8 cellular contexts compared by ENCODE assay signal in the genomic region with DNA sequence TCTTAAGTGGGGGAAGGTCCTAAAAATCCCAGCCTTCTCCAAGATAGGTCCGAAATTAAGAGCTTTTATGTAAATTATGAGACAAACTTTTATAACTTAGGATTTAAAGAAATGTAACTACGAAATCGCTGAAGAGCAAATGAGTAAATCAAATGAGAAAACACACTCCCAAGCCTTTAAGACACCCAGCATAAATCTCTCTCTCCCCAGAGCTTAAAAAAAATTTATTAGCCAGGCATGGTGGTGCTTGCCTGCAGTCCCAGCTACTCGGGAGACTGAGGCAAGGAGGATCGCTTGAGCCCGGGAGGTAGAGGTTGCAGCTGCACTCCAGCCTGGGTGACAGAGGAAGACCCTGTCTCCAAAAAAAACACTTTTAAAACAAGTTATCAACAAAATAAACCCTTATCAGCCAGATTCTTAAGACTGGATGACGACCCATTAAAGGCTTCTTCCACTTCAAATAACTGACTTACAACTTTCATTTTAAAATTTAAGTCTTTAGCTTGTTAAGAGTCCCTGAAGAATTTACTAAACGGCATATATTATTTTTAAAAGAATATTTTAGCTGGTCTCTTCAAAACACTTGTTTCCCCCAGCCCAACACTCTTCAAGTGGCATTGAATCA. TPM values are rescaled to one million over a fixed set of nuclear protein-coding genes. Genes with fewer than 3 reads are reported as not detected.
DNase-seq lines count a peak whose midpoint lies in the region; ATAC-seq and TF ChIP-seq lines count a peak whose summit lies in the region.

No MANE protein-coding gene starts in this region.

- H3K27me3 Mint-ChIP-seq in stimulated activated naive CD8-positive, alpha-beta T cell treated with anti-CD3 and anti-CD28 coated beads, Interleukin-15, Interleukin-2, amounts not matched to agents 100 ng/mL and 50 ng/mL, for 24 hours: no peaks in the 10 kb centered on the region
- H3K27me3 Mint-ChIP-seq in mesothelial cell of epicardium (ENCODE audit: low read depth): no peaks in the 10 kb centered on the region

- TF ChIP-seq CTCF in mammary epithelial cell (conservative IDR thresholded peaks at IDR 0.05 in 1 of 2, IDR thresholded peaks at IDR 0.05 in 1 of 2; ENCODE audit: extremely low read depth in 1 of 2, insufficient read depth in 1 of 2, low read depth in 1 of 2, low read length in 2 of 2): no peak
- no peak for TF ChIP-seq CTCF in mesothelial cell of epicardium (IDR thresholded peaks at IDR 0.05; ENCODE audit: unreplicated experiment)

- WGBS in mammary epithelial cell (ENCODE audit: low coverage, missing lambda C conversion rate): 23% methylated on average over 8 of the region's 8 CpGs

- H3K27ac Mint-ChIP-seq in stimulated activated naive CD8-positive, alpha-beta T cell treated with anti-CD3 and anti-CD28 coated beads, Interleukin-15, Interleukin-2, amounts not matched to agents 100 ng/mL and 50 ng/mL, for 24 hours: peak overlapping the region; percentile 87
- peak overlapping the region; percentile 90 for H3K27ac Mint-ChIP-seq in mesothelial cell of epicardium

- H3K9me3 Mint-ChIP-seq in stimulated activated naive CD8-positive, alpha-beta T cell treated with anti-CD3 and anti-CD28 coated beads, Interleukin-15, Interleukin-2, amounts not matched to agents 100 ng/mL and 50 ng/mL, for 24 hours: no peaks in the 10 kb centered on the region
- no peaks in the 10 kb centered on the region for H3K9me3 Mint-ChIP-seq in mesothelial cell of epicardium

- peaks cover 60% of the 10 kb centered on the region for H3K4me1 Mint-ChIP-seq in stimulated activated naive CD8-positive, alpha-beta T cell treated with anti-CD3 and anti-CD28 coated beads, Interleukin-15, Interleukin-2, amounts not matched to agents 100 ng/mL and 50 ng/mL, for 24 hours (ENCODE audit: low read depth)
- peaks cover 39% of the 10 kb centered on the region for H3K4me1 Mint-ChIP-seq in mesothelial cell of epicardium

- peaks cover 4% of the 10 kb centered on the region for H3K4me1 ChIP-seq in mammary epithelial cell (ENCODE audit: insufficient read depth, low read length)

- CTCF ChIA-PET in mammary epithelial cell (lab: Charles Lee; ENCODE audit: low non-redundant PET): interaction anchor here (0.6 to 0.7 kb wide), 2 partner anchors 49 to 65 kb away, joined by 4 to 9 read pairs; no protein-coding TSS in a partner anchor

- H3K9me3 ChIP-seq in mammary epithelial cell (replicated peaks; ENCODE audit: insufficient read depth, low read length): no peaks in the 10 kb centered on the region

- no peak overlapping the region for H2AFZ ChIP-seq in mammary epithelial cell (ENCODE audit: low read depth, low read length)

- peaks cover 16% of the 10 kb centered on the region for H3K36me3 ChIP-seq in mammary epithelial cell (ENCODE audit: insufficient read depth, low read length)

- DNase-seq in stimulated activated naive CD8-positive, alpha-beta T cell treated with anti-CD3 and anti-CD28 coated beads, Interleukin-15, Interleukin-2, amounts not matched to agents 100 U/mL and 50 U/mL, for 24 hours: no peak
- DNase-seq in mammary epithelial cell (no peak), mesothelial cell of epicardium (ENCODE audit: low spot score in 2 of 2, unreplicated experiment in 2 of 2) (no peak), activated gamma-delta T cell treated with Interleukin-2 at 50 U/mL for 16 hours (no peak), GDM1 (lab: John Stamatoyannopoulos, UW) (no peak), T-helper 9 cell (no peak), NCI-H748 (lab: John Stamatoyannopoulos, UW; ENCODE audit: unreplicated experiment) (no peak)

- dilution Hi-C loops in mammary epithelial cell (cut with HindIII; ENCODE audit: low sequenced_read_pairs): no loop called here

- H3K79me2 ChIP-seq in mammary epithelial cell (ENCODE audit: insufficient read depth, low read length): peaks cover 80% of the 10 kb centered on the region

- H3K27ac ChIP-seq in mammary epithelial cell (ENCODE audit: insufficient read depth, low read depth, low read length): peak overlapping the region; percentile 47

- peak overlapping the region; percentile 87 for H3K4me2 ChIP-seq in mammary epithelial cell (ENCODE audit: insufficient read depth, low read depth, low read length)

- BruUV-seq in mammary epithelial cell (replicated peaks; lab: Mats Ljungman, UMichigan): no TSS peak

- peaks cover 56% of the 10 kb centered on the region for H3K36me3 Mint-ChIP-seq in stimulated activated naive CD8-positive, alpha-beta T cell treated with anti-CD3 and anti-CD28 coated beads, Interleukin-15, Interleukin-2, amounts not matched to agents 100 ng/mL and 50 ng/mL, for 24 hours (ENCODE audit: low read depth)
- H3K36me3 Mint-ChIP-seq in mesothelial cell of epicardium: peaks cover 10% of the 10 kb centered on the region

- intact Hi-C loops in mammary epithelial cell (cut with micrococcal nuclease): loop anchor here (5.0 kb wide), 1 partner anchor 188 kb away; no protein-coding TSS in a partner anchor

- in situ Hi-C loops in mammary epithelial cell (cut with MboI; ENCODE audit: low sequenced_read_pairs in 2 of 2): no loop called here

- H3K27me3 ChIP-seq in mammary epithelial cell (ENCODE audit: insufficient read depth, low read length): no peaks in the 10 kb centered on the region

- H3K9ac ChIP-seq in mammary epithelial cell (ENCODE audit: insufficient read depth, low read length): peak overlapping the region; percentile 43

- ATAC-seq in stimulated activated naive CD8-positive, alpha-beta T cell treated with anti-CD3 and anti-CD28 coated beads, Interleukin-15, Interleukin-2, amounts not matched to agents 100 U/mL and 50 U/mL, for 24 hours: no peak

- H3K4me3 ChIP-seq in mammary epithelial cell (replicated peaks in 1 of 3; ENCODE audit: insufficient read depth in 1 of 3, low read depth in 2 of 3, low read length in 3 of 3): peak overlapping the region; percentile 28 to 78 (median 59)

- peaks cover 11% of the 10 kb centered on the region for H4K20me1 ChIP-seq in mammary epithelial cell (ENCODE audit: insufficient read depth, low read length)

- H3K4me3 Mint-ChIP-seq in stimulated activated naive CD8-positive, alpha-beta T cell treated with anti-CD3 and anti-CD28 coated beads, Interleukin-15, Interleukin-2, amounts not matched to agents 100 ng/mL and 50 ng/mL, for 24 hours: peak overlapping the region; percentile 100
- H3K4me3 Mint-ChIP-seq in mesothelial cell of epicardium: peak overlapping the region; percentile 55

RNA-seq across cellular contexts. Expression of a gene that starts 3.2 kb away (rescaled TPM):
- total RNA-seq in mammary epithelial cell (100 to 1,000 TPM in 1 of 2 donors, 10 to 100 TPM in 1; 63.5 to 197 TPM), mesothelial cell of epicardium (155 to 161 TPM (median 157 TPM) in 3 replicates)
- 85.2 TPM for polyA plus RNA-seq in mammary epithelial cell
- 76.3 TPM for polyA minus RNA-seq in mammary epithelial cell

RNA-seq across cellular contexts. Expression of a gene that starts 39.1 kb away (rescaled TPM):
- total RNA-seq in mammary epithelial cell (100 to 1,000 TPM; 374 to 617 TPM), mesothelial cell of epicardium (361 to 391 TPM (median 387 TPM) in 3 replicates)
- 1,026 TPM for polyA plus RNA-seq in mammary epithelial cell
- polyA minus RNA-seq in mammary epithelial cell: 1,503 TPM

RNA-seq across cellular contexts. Expression of a gene that starts 40.2 kb away (rescaled TPM):
- total RNA-seq in mammary epithelial cell (100 to 1,000 TPM; 727 to 735 TPM), mesothelial cell of epicardium (919 to 987 TPM (median 980 TPM) in 3 replicates)
- 545 TPM for polyA plus RNA-seq in mammary epithelial cell
- 66.8 TPM for polyA minus RNA-seq in mammary epithelial cell

RNA-seq across cellular contexts. Expression of a gene that starts 54.7 kb away (rescaled TPM):
- total RNA-seq in mammary epithelial cell (10 to 100 TPM; 41.7 to 89.3 TPM), mesothelial cell of epicardium (99.4 to 107 TPM (median 105 TPM) in 3 replicates)
- polyA plus RNA-seq in mammary epithelial cell: 43.8 TPM
- polyA minus RNA-seq in mammary epithelial cell: 120 TPM
